ENCODE assay signal across 12 cellular contexts in the genomic region with DNA sequence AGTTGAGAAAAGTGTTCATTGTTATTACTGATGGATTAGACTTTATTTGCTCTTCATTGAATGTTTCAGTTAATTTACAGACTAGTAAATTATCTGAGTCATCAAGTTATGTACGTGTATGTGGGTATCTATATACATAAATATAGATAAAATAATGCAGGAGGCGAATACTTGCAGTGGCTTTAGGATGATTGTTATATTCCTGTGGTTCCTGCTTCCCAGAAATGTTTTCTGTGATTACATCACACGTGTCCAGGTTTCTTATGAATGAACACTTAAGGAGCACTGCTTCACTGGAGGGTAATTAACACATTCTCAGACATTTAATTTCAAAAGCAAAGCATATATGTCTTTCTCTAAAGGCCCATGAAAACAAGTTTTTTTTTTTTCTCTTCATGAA. TPM values are rescaled to one million over a fixed set of nuclear protein-coding genes. Genes with fewer than 3 reads are reported as not detected.
DNase-seq lines count a peak whose midpoint lies in the region; TF ChIP-seq lines count a peak whose summit lies in the region.
"Had no signal": no experiment of that assay in that cellular context is flagged by ENCODE, and none has a peak within 500 bp of the region (broad histone marks: within the 10 kb centered on the region; RNA-seq: fewer than 3 reads in every experiment).

No MANE protein-coding gene starts in this region.

- no peak overlapping the region for H3K4me3 ChIP-seq in esophagus squamous epithelium
- H3K4me3 ChIP-seq: GM12878 had no signal

- intact Hi-C loops in Calu3 (cut with micrococcal nuclease; ENCODE audit: unreplicated experiment) (no loop called here), esophagus squamous epithelium (cut with DNase I) (no loop called here)

- H3K9me3 Mint-ChIP-seq in Calu3 (ENCODE audit: low read depth, unreplicated experiment), result no peaks in the 10 kb centered on the region
- H3K9me3 Mint-ChIP-seq: activated CD4-positive, alpha-beta memory T cell treated with anti-CD3 and anti-CD28 coated beads, Interleukin-2, amount 10 ng/mL, durations not matched to agents 7 days and 5 days had no signal

- no TSS peak for BruUV-seq in Calu3 (replicated peaks; lab: Mats Ljungman, UMichigan)

- 22 to 32% methylated on average over 3 of the region's 3 CpGs for WGBS in esophagus squamous epithelium, 2 donors

- no peak for TF ChIP-seq POLR2A in esophagus squamous epithelium (IDR thresholded peaks at IDR 0.05)

- H3K36me3 Mint-ChIP-seq in Calu3 (ENCODE audit: insufficient read depth, unreplicated experiment), result no peaks in the 10 kb centered on the region

- no peak for TF ChIP-seq CTCF in Calu3 (IDR thresholded peaks at IDR 0.05; ENCODE audit: unreplicated experiment)
- no peak for TF ChIP-seq CTCF in RWPE1 (conservative IDR thresholded peaks at IDR 0.05; ENCODE audit: low read depth)
- no peak for TF ChIP-seq CTCF in esophagus squamous epithelium (IDR thresholded peaks at IDR 0.05)

- POLR2A ChIA-PET in RWPE1 (lab: Yijun Ruan, JAX; ENCODE audit: low non-redundant PET), result no interaction called here

- no peaks in the 10 kb centered on the region for H3K27me3 Mint-ChIP-seq in Calu3 (ENCODE audit: unreplicated experiment)
- H3K27me3 Mint-ChIP-seq: activated CD4-positive, alpha-beta memory T cell treated with anti-CD3 and anti-CD28 coated beads, Interleukin-2, amount 10 ng/mL, durations not matched to agents 7 days and 5 days had no signal

- peaks cover 8% of the 10 kb centered on the region for H3K4me1 Mint-ChIP-seq in Calu3 (ENCODE audit: low read depth, unreplicated experiment)
- H3K4me1 Mint-ChIP-seq: activated CD4-positive, alpha-beta memory T cell treated with anti-CD3 and anti-CD28 coated beads, Interleukin-2, amount 10 ng/mL, durations not matched to agents 7 days and 5 days; CD8-positive, alpha-beta memory T cell had no signal

- H3K36me3 ChIP-seq in esophagus squamous epithelium, result peaks cover 0 to 7% (median 0%) of the 10 kb centered on the region in 3 donors

- H3K27ac ChIP-seq in RWPE1 (no peak overlapping the region), esophagus squamous epithelium (peak overlapping the region; percentile 30 to 75 (median 38))

- DNase-seq in Calu3, result no peak
- peak; percentile 55 for DNase-seq in RWPE1 (ENCODE audit: low spot score)
- DNase-seq in esophagus squamous epithelium (lab: John Stamatoyannopoulos, UW), result no peak
- peak; percentile 74 for DNase-seq in renal cortical epithelial cell (ENCODE audit: low read depth)
- DNase-seq in SKM-1 treated with dmso at 0.1 percent for 144 hours (lab: John Stamatoyannopoulos, UW; ENCODE audit: unreplicated experiment), result no peak
- no peak for DNase-seq in DMS 273 treated with DMSO at 0.1 percent for 48 hours (lab: John Stamatoyannopoulos, UW)
- DNase-seq in NCI-H187 treated with DMSO at 0.1 percent for 48 hours (lab: John Stamatoyannopoulos, UW), result no peak
- DNase-seq in NCI-H69 (lab: John Stamatoyannopoulos, UW), result no peak
- DNase-seq: activated CD4-positive, alpha-beta memory T cell treated with anti-CD3 and anti-CD28 coated beads, Interleukin-2, amount 10 ng/mL, durations not matched to agents 7 days and 5 days; CD8-positive, alpha-beta memory T cell; stimulated activated naive CD4-positive, alpha-beta T cell had no signal

- H3K4me1 ChIP-seq in esophagus squamous epithelium, result peaks cover 5 to 52% (median 13%) of the 10 kb centered on the region in 3 donors

- CTCF ChIA-PET in Calu3 (lab: Charles Lee), result interaction anchor here (1.0 kb wide), 1 partner anchor 32 kb away, joined by 4 read pairs; no protein-coding TSS in a partner anchor
- CTCF ChIA-PET in RWPE1 (lab: Yijun Ruan, JAX), result no interaction called here

- H3K27ac Mint-ChIP-seq in Calu3 (ENCODE audit: unreplicated experiment), result peak overlapping the region; percentile 52
- H3K27ac Mint-ChIP-seq: activated CD4-positive, alpha-beta memory T cell treated with anti-CD3 and anti-CD28 coated beads, Interleukin-2, amount 10 ng/mL, durations not matched to agents 7 days and 5 days; CD8-positive, alpha-beta memory T cell had no signal

- H3K4me3 Mint-ChIP-seq in Calu3 (ENCODE audit: low read depth, unreplicated experiment), result no peak overlapping the region
- H3K4me3 Mint-ChIP-seq: activated CD4-positive, alpha-beta memory T cell treated with anti-CD3 and anti-CD28 coated beads, Interleukin-2, amount 10 ng/mL, durations not matched to agents 7 days and 5 days; CD8-positive, alpha-beta memory T cell had no signal

- H3K9me3 ChIP-seq in esophagus squamous epithelium, result no peaks in the 10 kb centered on the region

- no peaks in the 10 kb centered on the region for H3K27me3 ChIP-seq in esophagus squamous epithelium

RNA-seq across cellular contexts. Expression of a gene that starts 28.4 kb away (rescaled TPM):
- total RNA-seq in Calu3 (2022) (57.5 and 64.7 TPM in 2 replicates), esophagus squamous epithelium (100 to 1,000 TPM in 3 of 4 donors, 10 to 100 TPM in 1; 97.0 to 177 (median 142) TPM), renal cortical epithelial cell (98.1 and 219 TPM in 2 replicates)

Comparison
In these comparisons a context has a peak if more than half of its experiments do, and no peak if none do; other contexts are left out.
1. DNase-seq: peak in RWPE1 (single experiment) and renal cortical epithelial cell (single experiment); none in Calu3 (single experiment), esophagus squamous epithelium (single experiment), SKM-1 treated with dmso at 0.1 percent for 144 hours (single experiment), DMS 273 treated with DMSO at 0.1 percent for 48 hours (single experiment), NCI-H187 treated with DMSO at 0.1 percent for 48 hours (single experiment) and NCI-H69 (single experiment).